ENCODE assay signal across 33 cellular contexts in the genomic region with DNA sequence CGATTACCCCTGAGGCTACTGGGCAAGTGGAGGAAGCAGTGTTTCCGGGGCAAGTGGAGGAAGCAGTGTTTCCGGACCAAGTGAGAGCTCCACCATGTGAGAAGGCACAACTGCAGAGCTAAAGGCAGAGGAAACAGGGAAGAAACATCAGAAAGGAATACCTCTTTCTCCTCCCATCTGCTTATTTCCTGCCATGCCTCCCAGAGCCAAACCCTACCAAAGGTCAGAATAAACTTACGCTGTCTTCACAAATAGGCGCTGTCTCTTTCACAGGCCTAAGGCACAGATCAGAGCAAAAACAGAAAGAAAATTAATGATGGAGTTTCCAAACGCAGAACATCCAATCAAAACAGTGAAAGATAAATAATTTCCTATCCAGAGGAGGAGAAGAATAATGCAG.
"Had no signal": no experiment of that assay in that cellular context is flagged by ENCODE, and none has a peak within 500 bp of the region (broad histone marks: within the 10 kb centered on the region; RNA-seq: fewer than 3 reads in every experiment).

No MANE protein-coding gene starts in this region.

- H3K4me1 ChIP-seq: adrenal gland, body of pancreas, colonic mucosa, heart right ventricle, left lung, parathyroid adenoma, psoas muscle, right atrium auricular region, spleen, testis, transverse colon had no signal

- H3K27ac Mint-ChIP-seq: activated CD4-positive, alpha-beta memory T cell treated with anti-CD3 and anti-CD28 coated beads for 36 hours; activated CD4-positive, alpha-beta T cell treated with anti-CD3 and anti-CD28 coated beads, Interleukin-2, amount 10 ng/mL, durations not matched to agents 24 days and 14 days; activated naive CD4-positive, alpha-beta T cell treated with anti-CD3 and anti-CD28 coated beads for 36 hours; activated naive CD8-positive, alpha-beta T cell treated with anti-CD3 and anti-CD28 coated beads for 36 hours; activated T-helper 1 cell treated with anti-CD3 and anti-CD28 coated beads, Interleukin-12 subunit alpha, Interleukin-12 subunit beta, Interleukin-2, Interleukin-4 antibody, amounts not matched to agents 30 ng/mL and 10 ng/mL and 1 ng/mL, durations not matched to agents 14 hours and 24 hours and 36 hours; naive B cell; T-helper 17 cell had no signal

- H3K27me3 Mint-ChIP-seq: activated CD4-positive, alpha-beta memory T cell treated with anti-CD3 and anti-CD28 coated beads for 36 hours; activated CD4-positive, alpha-beta T cell treated with anti-CD3 and anti-CD28 coated beads, Interleukin-2, amount 10 ng/mL, durations not matched to agents 24 days and 14 days; activated naive CD8-positive, alpha-beta T cell treated with anti-CD3 and anti-CD28 coated beads for 36 hours; naive B cell; T-helper 17 cell had no signal

- H3K36me3 Mint-ChIP-seq: activated CD4-positive, alpha-beta memory T cell treated with anti-CD3 and anti-CD28 coated beads for 36 hours; activated naive CD8-positive, alpha-beta T cell treated with anti-CD3 and anti-CD28 coated beads for 36 hours; naive B cell had no signal

- H3K79me2 ChIP-seq: parathyroid adenoma had no signal

- H3K4me3 ChIP-seq: adrenal gland, body of pancreas, cardiac muscle cell, colonic mucosa, dorsolateral prefrontal cortex, heart right ventricle, left lung, lung, psoas muscle, right atrium auricular region, spleen, testis, transverse colon had no signal

- H3K4me3 Mint-ChIP-seq: activated CD4-positive, alpha-beta memory T cell treated with anti-CD3 and anti-CD28 coated beads for 36 hours; activated CD4-positive, alpha-beta T cell treated with anti-CD3 and anti-CD28 coated beads, Interleukin-2, amount 10 ng/mL, durations not matched to agents 24 days and 14 days; activated naive CD4-positive, alpha-beta T cell treated with anti-CD3 and anti-CD28 coated beads for 36 hours; activated naive CD8-positive, alpha-beta T cell treated with anti-CD3 and anti-CD28 coated beads for 36 hours; activated T-helper 1 cell treated with anti-CD3 and anti-CD28 coated beads, Interleukin-12 subunit alpha, Interleukin-12 subunit beta, Interleukin-2, Interleukin-4 antibody, amounts not matched to agents 30 ng/mL and 10 ng/mL and 1 ng/mL, durations not matched to agents 14 hours and 24 hours and 36 hours; naive B cell; T-helper 17 cell had no signal

- H3K36me3 ChIP-seq: adrenal gland, cardiac muscle cell, colonic mucosa, heart right ventricle, left lung, right atrium auricular region, spleen, transverse colon had no signal

- H3K9me3 ChIP-seq: adrenal gland, body of pancreas, colonic mucosa, psoas muscle, testis had no signal

- DNase-seq: activated CD4-positive, alpha-beta memory T cell treated with anti-CD3 and anti-CD28 coated beads for 36 hours; activated CD4-positive, alpha-beta T cell treated with anti-CD3 and anti-CD28 coated beads, Interleukin-2, amount 10 ng/mL, durations not matched to agents 24 days and 14 days; activated CD4-positive, CD25-positive, alpha-beta regulatory T cell treated with anti-CD3 and anti-CD28 coated beads, Interleukin-2, amount 50 U/mL, for 72 hours; activated CD8-positive, alpha-beta memory T cell treated with anti-CD3 and anti-CD28 coated beads, Interleukin-2, amount 50 U/mL, for 4 hours; activated effector memory CD4-positive, alpha-beta T cell treated with anti-CD3 and anti-CD28 coated beads, Interleukin-2, amount 50 U/mL, for 16 hours; activated naive CD4-positive, alpha-beta T cell treated with anti-CD3 and anti-CD28 coated beads for 36 hours; activated naive CD8-positive, alpha-beta T cell treated with anti-CD3 and anti-CD28 coated beads for 36 hours; activated T-cell treated with anti-CD3 and anti-CD28 coated beads, Interleukin-2, amount 50 U/mL, for 1 hour; adrenal gland; aorta; body of pancreas; cerebellar nuclear complex; colonic mucosa; dorsolateral prefrontal cortex; effector memory CD4-positive, alpha-beta T cell; foreskin fibroblast; heart right ventricle; kidney glomerular epithelial cell; left lung; naive B cell; occipital lobe; psoas muscle; spleen; stimulated activated naive CD8-positive, alpha-beta T cell treated with anti-CD3 and anti-CD28 coated beads, Interleukin-15, Interleukin-2, amounts not matched to agents 100 U/mL and 50 U/mL, for 24 hours; T-helper 17 cell; T1000; testis; transverse colon had no signal

- H3K27ac ChIP-seq: adrenal gland, body of pancreas, cardiac muscle cell, colonic mucosa, dorsolateral prefrontal cortex, heart right ventricle, left lung, parathyroid adenoma, psoas muscle, right atrium auricular region, spleen, testis, transverse colon had no signal

- H3K9ac ChIP-seq: parathyroid adenoma had no signal

- H2AFZ ChIP-seq: parathyroid adenoma had no signal

- H3K27me3 ChIP-seq: adrenal gland, body of pancreas, cardiac muscle cell, colonic mucosa, heart right ventricle, left lung, right atrium auricular region, spleen, testis, transverse colon had no signal

- H3K4me1 Mint-ChIP-seq: activated CD4-positive, alpha-beta T cell treated with anti-CD3 and anti-CD28 coated beads, Interleukin-2, amount 10 ng/mL, durations not matched to agents 24 days and 14 days; activated naive CD8-positive, alpha-beta T cell treated with anti-CD3 and anti-CD28 coated beads for 36 hours; naive B cell; T-helper 17 cell had no signal
